In genomic region chr9:89649045-89649691, GRCh38 we compare ENCODE assay signal across 1 cellular context.
TF ChIP-seq lines count a peak whose summit lies in the region.

No MANE protein-coding gene starts in this region.

TF ChIP-seq in HepG2, 621 proteins besides CTCF, POLR2A, EP300 and RAD21:
- TF ChIP-seq ZNF768 (CRISPR knock-in tag; IDR thresholded peaks at IDR 0.05): no peak
- no peak for TF ChIP-seq SOX6 (IDR thresholded peaks at IDR 0.05)
- TF ChIP-seq SOX6 (CRISPR knock-in tag; IDR thresholded peaks at IDR 0.05): no peak
- no peak for TF ChIP-seq ZNF878 (CRISPR knock-in tag; IDR thresholded peaks at IDR 0.05)
- TF ChIP-seq ARHGAP35 (CRISPR knock-in tag; IDR thresholded peaks at IDR 0.05; ENCODE audit: borderline replicate concordance): no peak
- no peak for TF ChIP-seq PTBP1 (IDR thresholded peaks at IDR 0.05; ENCODE audit: low read depth, low read length, poor library complexity, severe bottlenecking)
- TF ChIP-seq STAG1 (CRISPR knock-in tag; IDR thresholded peaks at IDR 0.05): no peak
- TF ChIP-seq GZF1 (CRISPR knock-in tag; IDR thresholded peaks at IDR 0.05): no peak
- no peak for TF ChIP-seq ZBTB14 (CRISPR knock-in tag; IDR thresholded peaks at IDR 0.05)
- no peak for TF ChIP-seq ISL2 (CRISPR knock-in tag; IDR thresholded peaks at IDR 0.05)
- TF ChIP-seq ZNF3 (CRISPR knock-in tag; IDR thresholded peaks at IDR 0.05): no peak
- no peak for TF ChIP-seq PLRG1 (conservative IDR thresholded peaks at IDR 0.05)
- TF ChIP-seq ZNF710 (CRISPR knock-in tag; IDR thresholded peaks at IDR 0.05; ENCODE audit: borderline replicate concordance): no peak
- TF ChIP-seq DBP (CRISPR knock-in tag; IDR thresholded peaks at IDR 0.05; ENCODE audit: not compliant biosample characterization): no peak
- no peak for TF ChIP-seq MYC (CRISPR knock-in tag; IDR thresholded peaks at IDR 0.05; ENCODE audit: borderline replicate concordance)
- no peak for TF ChIP-seq ZNF570 (CRISPR knock-in tag; IDR thresholded peaks at IDR 0.05; ENCODE audit: borderline replicate concordance)
- TF ChIP-seq POLR2AphosphoS2 (IDR thresholded peaks at IDR 0.05; ENCODE audit: low read depth, low read length): no peak
- no peak for TF ChIP-seq RAD51 (IDR thresholded peaks at IDR 0.05; ENCODE audit: borderline replicate concordance)
- TF ChIP-seq BORCS8-MEF2B (CRISPR knock-in tag; IDR thresholded peaks at IDR 0.05): no peak
- TF ChIP-seq ZNF251 (CRISPR knock-in tag; IDR thresholded peaks at IDR 0.05): no peak
- TF ChIP-seq ASH2L (IDR thresholded peaks at IDR 0.05; ENCODE audit: insufficient read length, low read depth, low read length): peak; percentile 11
- TF ChIP-seq ZNF136 (CRISPR knock-in tag; IDR thresholded peaks at IDR 0.05; ENCODE audit: low read depth): no peak
- TF ChIP-seq USF2 (IDR thresholded peaks at IDR 0.05; ENCODE audit: low read depth, low read length): no peak
- no peak for TF ChIP-seq USF2 (CRISPR knock-in tag; IDR thresholded peaks at IDR 0.05; ENCODE audit: borderline replicate concordance)
- TF ChIP-seq ADNP (CRISPR knock-in tag; IDR thresholded peaks at IDR 0.05): no peak
- TF ChIP-seq ZNF232 (CRISPR knock-in tag; IDR thresholded peaks at IDR 0.05; ENCODE audit: borderline replicate concordance): no peak
- no peak for TF ChIP-seq HOXA7 (CRISPR knock-in tag; IDR thresholded peaks at IDR 0.05)
- no peak for TF ChIP-seq ZBTB37 (CRISPR knock-in tag; IDR thresholded peaks at IDR 0.05)
- TF ChIP-seq SALL1 (CRISPR knock-in tag; IDR thresholded peaks at IDR 0.05): no peak
- no peak for TF ChIP-seq KLF16 (CRISPR knock-in tag; IDR thresholded peaks at IDR 0.05)
- peak; percentile 41; the same call in 1 of the 2 replicates for TF ChIP-seq TCF7 (IDR thresholded peaks at IDR 0.05; ENCODE audit: low read depth)
- TF ChIP-seq FOSL2 (CRISPR knock-in tag; IDR thresholded peaks at IDR 0.05): peak; percentile 39; the same call in 1 of the 2 replicates
- TF ChIP-seq ZNF326 (CRISPR knock-in tag; IDR thresholded peaks at IDR 0.05; ENCODE audit: borderline replicate concordance): no peak
- TF ChIP-seq ZNF512B (CRISPR knock-in tag; IDR thresholded peaks at IDR 0.05; ENCODE audit: borderline replicate concordance): no peak
- no peak for TF ChIP-seq ZMYM2 (CRISPR knock-in tag; IDR thresholded peaks at IDR 0.05)
- TF ChIP-seq NR0B2 (CRISPR knock-in tag; IDR thresholded peaks at IDR 0.05): no peak
- no peak for TF ChIP-seq ARNT (IDR thresholded peaks at IDR 0.05)
- TF ChIP-seq ESRRA (CRISPR knock-in tag; IDR thresholded peaks at IDR 0.05; ENCODE audit: low read depth): no peak
- TF ChIP-seq POGK (CRISPR knock-in tag; conservative IDR thresholded peaks at IDR 0.05): 0 out of 2 replicates have a peak, but pooled peaks have one; percentile 1
- TF ChIP-seq TSC22D2 (CRISPR knock-in tag; IDR thresholded peaks at IDR 0.05; ENCODE audit: borderline replicate concordance): no peak
- TF ChIP-seq RARA (CRISPR knock-in tag; IDR thresholded peaks at IDR 0.05): peak; percentile 20; the same call in 1 of the 2 replicates
- peak; percentile 70 for TF ChIP-seq BCL6 (CRISPR knock-in tag; IDR thresholded peaks at IDR 0.05)
